In the genomic region with DNA sequence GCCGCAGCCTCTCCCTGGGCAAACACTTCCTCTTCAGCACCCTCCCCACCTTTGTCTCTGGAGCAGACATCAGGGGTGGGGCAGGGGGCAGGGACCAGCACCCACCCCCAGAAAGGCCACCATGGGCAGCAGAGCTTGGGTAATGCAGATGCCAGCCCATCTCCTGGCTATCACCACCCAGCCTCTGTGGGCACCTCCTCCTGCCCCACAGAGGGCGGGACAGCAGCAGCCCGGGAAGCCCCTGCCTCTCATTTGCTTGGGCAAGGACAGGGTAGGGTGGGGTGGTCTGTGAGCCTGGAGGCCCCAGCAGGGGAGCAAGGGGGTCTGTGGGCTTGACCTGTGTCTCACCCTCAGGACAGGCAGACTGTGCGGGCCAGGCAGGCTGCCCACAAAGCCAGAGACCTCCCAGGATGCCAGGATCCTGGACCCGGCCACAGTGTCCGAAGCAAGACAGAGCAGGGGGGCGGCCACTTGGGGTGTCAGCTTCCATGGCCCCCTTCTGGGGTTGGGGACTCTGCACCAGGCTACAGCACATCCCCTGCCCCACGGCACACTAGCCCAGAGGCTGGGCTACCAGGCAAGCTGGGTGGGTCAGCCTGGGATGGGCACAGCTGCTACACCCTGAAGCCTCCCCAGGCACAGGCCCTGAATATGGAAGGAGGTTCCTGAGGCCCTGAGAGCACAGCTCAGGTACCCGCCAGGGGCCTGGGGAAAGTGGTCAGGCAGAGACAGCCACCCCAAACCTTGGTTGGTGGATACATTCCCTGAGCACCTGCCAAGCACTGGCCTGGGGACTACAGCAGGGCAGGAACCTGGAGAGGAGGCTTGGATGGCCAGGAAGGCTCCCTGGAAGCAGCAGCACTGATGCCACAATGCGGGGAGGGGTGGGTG, we compare ENCODE assay signal across 13 cellular contexts. TPM values are rescaled to one million over a fixed set of nuclear protein-coding genes. Genes with fewer than 3 reads are reported as not detected.
DNase-seq lines count a peak whose midpoint lies in the region; ATAC-seq, FAIRE-seq and TF ChIP-seq lines count a peak whose summit lies in the region.
"Had no signal": no experiment of that assay in that cellular context is flagged by ENCODE, and none has a peak within 500 bp of the region (broad histone marks: within the 10 kb centered on the region; RNA-seq: fewer than 3 reads in every experiment).

No MANE protein-coding gene starts in this region.

- TF ChIP-seq EP300 in K562 (IDR thresholded peaks at IDR 0.05; ENCODE audit: low read length) = no peak

- POLR2A ChIA-PET in K562 (lab: Yijun Ruan, JAX) = interaction anchor here (0.8 to 2.9 kb wide), 3 partner anchors 10 to 69 kb away, joined by 3 to 11 read pairs (median 3); no protein-coding TSS in a partner anchor

- FAIRE-seq in K562 (lab: Jason Lieb, UNC) = no peak
- FAIRE-seq: islet of Langerhans had no signal

- no peak for TF ChIP-seq POLR2A in K562 (conservative IDR thresholded peaks at IDR 0.05)

- H3K9ac ChIP-seq in K562 (ENCODE audit: insufficient read depth in 1 of 2, low read depth in 2 of 2, low read length in 2 of 2) = peak overlapping the region in 1 of 2 experiments; percentile 86; a peak in 2 of 4 replicates

- ATAC-seq in K562 (no peak), psoas muscle (no peak), GM19328 (IDR thresholded peaks at IDR 0.05; ENCODE audit: unreplicated experiment) (no peak)
- ATAC-seq: T-cell had no signal

- BruUV-seq in K562 (replicated peaks; lab: Mats Ljungman, UMichigan) = no TSS peak

- intact Hi-C loops in K562 (cut with micrococcal nuclease) (no loop called here), psoas muscle (cut with DNase I) (loop anchor here (5.0 to 10.0 kb wide), 4 partner anchors 35 to 298 kb away; partner anchors contain the start of genes BET1L (in 1 of the 2), PSMD13 (in 1 of the 2), PTDSS2 (in 1 of the 2) and RIC8A (in 1 of the 2))

- peaks cover under 1% of the 10 kb centered on the region; the same call in 1 of the 2 replicates for H3K9me3 ChIP-seq in K562 (replicated peaks; ENCODE audit: control insufficient read depth, insufficient read depth, low read depth, low read length)
- H3K9me3 ChIP-seq in psoas muscle = no peaks in the 10 kb centered on the region

- no peaks in the 10 kb centered on the region for H3K9me1 ChIP-seq in K562 (ENCODE audit: control insufficient read depth, insufficient read depth, low read length)

- in situ Hi-C loops in K562 (cut with MboI) = loop anchor here (5.0 kb wide), 1 partner anchor 50 kb away; the partner anchor contains the start of gene PTDSS2

- H3K4me3 ChIP-seq in HL-60 (replicated peaks; ENCODE audit: insufficient read depth, low read length) (peak overlapping the region; percentile 34), K562 (no peak overlapping the region), psoas muscle (peak overlapping the region; percentile 92)

- 97% methylated on average over 8 of the region's 10 CpGs for WGBS in K562 (ENCODE audit: insufficient coverage, low coverage, missing lambda C conversion rate)
- 69 to 75% (median 74%) methylated on average over 9 to 10 of the region's 10 CpGs for WGBS in psoas muscle, 3 donors

- H3K4me1 ChIP-seq in K562 (replicated peaks in 1 of 2; ENCODE audit: control insufficient read depth in 2 of 2, insufficient read depth in 2 of 2, low read length in 2 of 2) (peaks cover 11 to 74% of the 10 kb centered on the region in 2 experiments), psoas muscle (peaks cover 30% of the 10 kb centered on the region)

- TF ChIP-seq CTCF in HL-60 (IDR thresholded peaks at IDR 0.05; ENCODE audit: insufficient read depth, low read length) = no peak
- TF ChIP-seq CTCF in K562 (IDR thresholded peaks at IDR 0.05 in 2 of 3, conservative IDR thresholded peaks at IDR 0.05 in 1 of 3; ENCODE audit: insufficient read depth in 2 of 3, low read depth in 1 of 3, low read length in 3 of 3) = no peak
- no peak for TF ChIP-seq CTCF in psoas muscle (IDR thresholded peaks at IDR 0.05)

- H4K20me1 ChIP-seq in K562 (replicated peaks; ENCODE audit: control insufficient read depth, insufficient read depth, low read length) = no peaks in the 10 kb centered on the region

- no peak for TF ChIP-seq RAD21 in K562 (CRISPR knock-in tag; conservative IDR thresholded peaks at IDR 0.05 in 1 of 2, IDR thresholded peaks at IDR 0.05 in 1 of 2)

- peaks cover 60% of the 10 kb centered on the region for H3K79me2 ChIP-seq in K562 (ENCODE audit: control insufficient read depth, insufficient read depth, low read length)

- DNase-seq in HL-60 (ENCODE audit: low read depth in 1 of 2, low spot score in 1 of 2) = peak in 1 of 2 experiments; percentile 49
- no peak for DNase-seq in K562 (ENCODE audit: extremely low read depth in 1 of 4, low spot score in 3 of 4)
- peak; percentile 21 to 56 for DNase-seq in psoas muscle
- DNase-seq in effector CD8-positive, alpha-beta T cell (lab: John Stamatoyannopoulos, UW) = no peak
- DNase-seq in NCI-H510A (lab: John Stamatoyannopoulos, UW) = no peak
- DNase-seq: activated effector memory CD4-positive, alpha-beta T cell treated with Interleukin-2 at 50 U/mL for 16 hours; EL; NCI-H2227 treated with DMSO at 0.1 percent for 48 hours; retina had no signal

- no peak overlapping the region for H3K4me2 ChIP-seq in K562 (ENCODE audit: insufficient read depth, low read length)

- H3K27ac ChIP-seq in HL-60 (replicated peaks) (peak overlapping the region; percentile 100), K562 (ENCODE audit: extremely low read depth, low read depth, low read length) (peak overlapping the region; percentile 98; the same call in 2 of the 3 replicates), psoas muscle (peak overlapping the region; percentile 60)

- no peak overlapping the region for H2AFZ ChIP-seq in K562 (ENCODE audit: low read depth, low read length)

- CTCF ChIA-PET in K562 (lab: Yijun Ruan, JAX; ENCODE audit: low intra/inter-chr PET ratio) = no interaction called here

- H3K36me3 ChIP-seq in K562 (ENCODE audit: control insufficient read depth, insufficient read depth, low read length) (peaks cover 54% of the 10 kb centered on the region), psoas muscle (ENCODE audit: insufficient read depth in 1 of 2, low read depth in 1 of 2) (peaks cover 6 to 48% of the 10 kb centered on the region in 2 donors)

- H3K27me3 ChIP-seq in HL-60 (ENCODE audit: insufficient read depth, poor library complexity, severe bottlenecking) = no peaks in the 10 kb centered on the region
- H3K27me3 ChIP-seq in K562 (ENCODE audit: control insufficient read depth in 2 of 2, insufficient read depth in 2 of 2, low read length in 2 of 2) = no peaks in the 10 kb centered on the region
- H3K27me3 ChIP-seq in psoas muscle (ENCODE audit: insufficient read depth in 3 of 3, low read length in 2 of 3) = no peaks in the 10 kb centered on the region

RNA-seq across cellular contexts. Expression of gene RNH1, which starts 4.5 kb away (rescaled TPM):
- 70.8 and 222 TPM in 2 replicates for total RNA-seq in K562 (2011; cell fraction: chromatin; rRNA removed; ENCODE audit: low replicate concordance)
- total RNA-seq in K562 (2011; cell fraction: nucleolus; rRNA removed) = 197 and 200 TPM in 2 replicates
- total RNA-seq in K562 (2011; cell fraction: nucleoplasm; rRNA removed) = 94.3 and 102 TPM in 2 replicates
- total RNA-seq in K562 (2014; rRNA removed) (159 and 178 TPM in 2 replicates), K562 (2014; rRNA removed; fragmentation: Illumina TruSeq; extraction: Trizol) (12.9 and 20.3 TPM in 2 replicates), K562 (2015; rRNA removed; fragmentation: Illumina TruSeq; extraction: Trizol) (97.2 and 102 TPM in 2 replicates), K562 (2021) (160 and 164 TPM in 2 replicates), psoas muscle (100 to 1,000 TPM; 103 to 145 (median 113) TPM)
- polyA plus RNA-seq in K562 (2011; rRNA removed) (38.5 and 71.1 TPM in 2 replicates), K562 (2014; fragmentation: Illumina TruSeq; extraction: Trizol) (44.3 and 107 TPM in 2 replicates), K562 (2014; fragmentation: Nextera tagmentation; extraction: Ambion mirVana) (10 to 100 TPM in 1 of 2 experiments, 1 to 10 TPM in 1; 2.5 to 11.8 TPM), K562 (2014; rRNA removed) (104 and 114 TPM in 2 replicates), psoas muscle (100 to 1,000 TPM; 105 to 181 (median 105) TPM)
- polyA plus RNA-seq in K562 (2011; cell fraction: cytosol; rRNA removed) = 53.4 and 159 TPM in 2 replicates
- 178 and 263 TPM in 2 replicates for polyA plus RNA-seq in K562 (2011; cell fraction: nucleus; rRNA removed)
- 144 and 249 TPM in 2 replicates for polyA plus RNA-seq in K562 (2012)
- polyA minus RNA-seq in K562 (2011; rRNA and poly(A)+ RNA removed) = 18.1 and 34.7 TPM in 2 replicates
- 72.0 and 82.7 TPM in 2 replicates for polyA minus RNA-seq in K562 (2011; cell fraction: cytosol; rRNA and poly(A)+ RNA removed)
- polyA minus RNA-seq in K562 (2011; cell fraction: nucleus; rRNA and poly(A)+ RNA removed) = 72.2 and 76.6 TPM in 2 replicates

RNA-seq across cellular contexts. Expression of gene HRAS, which starts 32.8 kb away (rescaled TPM):
- 31.9 and 88.4 TPM in 2 replicates for total RNA-seq in K562 (2011; cell fraction: chromatin; rRNA removed; ENCODE audit: low replicate concordance)
- total RNA-seq in K562 (2011; cell fraction: nucleolus; rRNA removed) = 70.2 and 80.9 TPM in 2 replicates
- total RNA-seq in K562 (2011; cell fraction: nucleoplasm; rRNA removed) = 37.3 and 47.9 TPM in 2 replicates
- total RNA-seq in K562 (2014; rRNA removed) (73.5 and 75.9 TPM in 2 replicates), K562 (2014; rRNA removed; fragmentation: Illumina TruSeq; extraction: Trizol) (11.3 and 16.8 TPM in 2 replicates), K562 (2015; rRNA removed; fragmentation: Illumina TruSeq; extraction: Trizol) (41.3 and 43.3 TPM in 2 replicates), K562 (2021) (64.9 and 68.5 TPM in 2 replicates), psoas muscle (10 to 100 TPM; 43.6 to 74.7 (median 53.9) TPM)
- polyA plus RNA-seq in K562 (2011; rRNA removed) (29.6 and 34.9 TPM in 2 replicates), K562 (2014; fragmentation: Illumina TruSeq; extraction: Trizol) (28.0 and 46.2 TPM in 2 replicates), K562 (2014; fragmentation: Nextera tagmentation; extraction: Ambion mirVana) (1 to 10 TPM; 2.8 to 5.8 TPM), K562 (2014; rRNA removed) (52.0 and 61.3 TPM in 2 replicates), psoas muscle (10 to 100 TPM; 53.9 to 76.2 (median 66.3) TPM)
- 39.3 and 69.6 TPM in 2 replicates for polyA plus RNA-seq in K562 (2011; cell fraction: cytosol; rRNA removed)
- polyA plus RNA-seq in K562 (2011; cell fraction: nucleus; rRNA removed) = 98.3 and 113 TPM in 2 replicates
- 47.4 and 91.9 TPM in 2 replicates for polyA plus RNA-seq in K562 (2012)
- polyA minus RNA-seq in K562 (2011; rRNA and poly(A)+ RNA removed) = 17.3 and 37.2 TPM in 2 replicates
- 18.2 and 20.6 TPM in 2 replicates for polyA minus RNA-seq in K562 (2011; cell fraction: cytosol; rRNA and poly(A)+ RNA removed)
- polyA minus RNA-seq in K562 (2011; cell fraction: nucleus; rRNA and poly(A)+ RNA removed) = 13.1 and 25.3 TPM in 2 replicates

RNA-seq across cellular contexts. Expression of gene LRRC56, which starts 34.8 kb away (rescaled TPM):
- 8.0 and 39.1 TPM in 2 replicates for total RNA-seq in K562 (2011; cell fraction: chromatin; rRNA removed; ENCODE audit: low replicate concordance)
- 24.1 and 24.3 TPM in 2 replicates for total RNA-seq in K562 (2011; cell fraction: nucleolus; rRNA removed)
- 9.9 and 12.5 TPM in 2 replicates for total RNA-seq in K562 (2011; cell fraction: nucleoplasm; rRNA removed)
- 1.5 and 1.6 TPM in 2 replicates for total RNA-seq in K562 (2014; rRNA removed)
- total RNA-seq in K562 (2014; rRNA removed; fragmentation: Illumina TruSeq; extraction: Trizol) = 0.13 and 0.22 TPM in 2 replicates
- 1.0 and 1.3 TPM in 2 replicates for total RNA-seq in K562 (2015; rRNA removed; fragmentation: Illumina TruSeq; extraction: Trizol)
- total RNA-seq in K562 (2021) = 3.4 and 4.5 TPM in 2 replicates
- 1.0 and 1.6 TPM in 2 replicates for polyA plus RNA-seq in K562 (2011; rRNA removed)
- polyA plus RNA-seq in K562 (2011; cell fraction: cytosol; rRNA removed) = 0.84 and 3.6 TPM in 2 replicates
- 11.6 and 26.8 TPM in 2 replicates for polyA plus RNA-seq in K562 (2011; cell fraction: nucleus; rRNA removed)
- 3.3 and 10.8 TPM in 2 replicates for polyA plus RNA-seq in K562 (2012)
- polyA plus RNA-seq in K562 (2014; fragmentation: Illumina TruSeq; extraction: Trizol) = 0.61 and 1.4 TPM in 2 replicates
- under 1 TPM in 1 of 2 experiments, not detected in 1; 0.03 TPM for polyA plus RNA-seq in K562 (2014; fragmentation: Nextera tagmentation; extraction: Ambion mirVana)
- polyA plus RNA-seq in K562 (2014; rRNA removed) = 3.6 and 4.3 TPM in 2 replicates
- 0.45 and 0.77 TPM in 2 replicates for polyA minus RNA-seq in K562 (2011; rRNA and poly(A)+ RNA removed)
- 0.86 and 1.1 TPM in 2 replicates for polyA minus RNA-seq in K562 (2011; cell fraction: cytosol; rRNA and poly(A)+ RNA removed)
- polyA minus RNA-seq in K562 (2011; cell fraction: nucleus; rRNA and poly(A)+ RNA removed) = 3.6 and 4.6 TPM in 2 replicates
- total RNA-seq in psoas muscle = under 1 TPM; 0.30 to 0.84 (median 0.55) TPM
- polyA plus RNA-seq in psoas muscle = under 1 TPM in 2 of 3 donors, not detected in 1; 0.39 to 0.61 TPM
- total RNA-seq: HT1080 had no signal

RNA-seq across cellular contexts. Expression of gene PTDSS2, which starts 52.5 kb away (rescaled TPM):
- 105 and 295 TPM in 2 replicates for total RNA-seq in K562 (2011; cell fraction: chromatin; rRNA removed; ENCODE audit: low replicate concordance)
- 221 and 222 TPM in 2 replicates for total RNA-seq in K562 (2011; cell fraction: nucleolus; rRNA removed)
- 123 and 136 TPM in 2 replicates for total RNA-seq in K562 (2011; cell fraction: nucleoplasm; rRNA removed)
- total RNA-seq in K562 (2014; rRNA removed) (42.4 and 61.4 TPM in 2 replicates), K562 (2014; rRNA removed; fragmentation: Illumina TruSeq; extraction: Trizol) (7.7 and 10.3 TPM in 2 replicates), K562 (2015; rRNA removed; fragmentation: Illumina TruSeq; extraction: Trizol) (17.2 and 19.2 TPM in 2 replicates), K562 (2021) (51.4 and 53.9 TPM in 2 replicates), psoas muscle (10 to 100 TPM; 15.8 to 21.1 (median 20.3) TPM)
- polyA plus RNA-seq in K562 (2011; rRNA removed) (22.4 and 36.2 TPM in 2 replicates), K562 (2014; fragmentation: Illumina TruSeq; extraction: Trizol) (16.9 and 25.2 TPM in 2 replicates), K562 (2014; fragmentation: Nextera tagmentation; extraction: Ambion mirVana) (1 to 10 TPM in 1 of 2 experiments, under 1 TPM in 1; 0.45 to 1.1 TPM), K562 (2014; rRNA removed) (36.8 and 38.3 TPM in 2 replicates), psoas muscle (10 to 100 TPM; 11.8 to 26.0 (median 15.4) TPM)
- 31.4 and 55.2 TPM in 2 replicates for polyA plus RNA-seq in K562 (2011; cell fraction: cytosol; rRNA removed)
- 204 and 221 TPM in 2 replicates for polyA plus RNA-seq in K562 (2011; cell fraction: nucleus; rRNA removed)
- polyA plus RNA-seq in K562 (2012) = 33.8 and 52.0 TPM in 2 replicates
- polyA minus RNA-seq in K562 (2011; rRNA and poly(A)+ RNA removed) = 21.0 and 25.3 TPM in 2 replicates
- polyA minus RNA-seq in K562 (2011; cell fraction: cytosol; rRNA and poly(A)+ RNA removed) = 26.6 and 30.7 TPM in 2 replicates
- polyA minus RNA-seq in K562 (2011; cell fraction: nucleus; rRNA and poly(A)+ RNA removed) = 37.0 and 51.1 TPM in 2 replicates

RNA-seq across cellular contexts. Expression of gene LMNTD2, which starts 58.0 kb away (rescaled TPM):
- total RNA-seq in K562 (2011; cell fraction: chromatin; rRNA removed; ENCODE audit: low replicate concordance) = 3.8 and 17.0 TPM in 2 replicates
- 10.9 and 14.7 TPM in 2 replicates for total RNA-seq in K562 (2011; cell fraction: nucleolus; rRNA removed)
- total RNA-seq in K562 (2011; cell fraction: nucleoplasm; rRNA removed) = 6.7 and 8.2 TPM in 2 replicates
- 2.0 and 2.9 TPM in 2 replicates for total RNA-seq in K562 (2014; rRNA removed)
- total RNA-seq in K562 (2014; rRNA removed; fragmentation: Illumina TruSeq; extraction: Trizol) = 0.19 TPM in 1 of 2 replicates, not detected in the other
- 0.98 and 1.1 TPM in 2 replicates for total RNA-seq in K562 (2015; rRNA removed; fragmentation: Illumina TruSeq; extraction: Trizol)
- total RNA-seq in K562 (2021) = 3.5 and 3.9 TPM in 2 replicates
- 1.1 and 2.8 TPM in 2 replicates for polyA plus RNA-seq in K562 (2011; rRNA removed)
- polyA plus RNA-seq in K562 (2011; cell fraction: cytosol; rRNA removed) = 1.3 and 3.2 TPM in 2 replicates
- polyA plus RNA-seq in K562 (2011; cell fraction: nucleus; rRNA removed) = 28.7 and 36.1 TPM in 2 replicates
- polyA plus RNA-seq in K562 (2012) = 3.2 and 9.3 TPM in 2 replicates
- polyA plus RNA-seq in K562 (2014; fragmentation: Illumina TruSeq; extraction: Trizol) = 0.48 and 0.98 TPM in 2 replicates
- not detected for polyA plus RNA-seq in K562 (2014; fragmentation: Nextera tagmentation; extraction: Ambion mirVana)
- 1.8 and 4.2 TPM in 2 replicates for polyA plus RNA-seq in K562 (2014; rRNA removed)
- polyA minus RNA-seq in K562 (2011; rRNA and poly(A)+ RNA removed) = 0.14 and 0.30 TPM in 2 replicates
- polyA minus RNA-seq in K562 (2011; cell fraction: cytosol; rRNA and poly(A)+ RNA removed) = 1.2 and 1.4 TPM in 2 replicates
- polyA minus RNA-seq in K562 (2011; cell fraction: nucleus; rRNA and poly(A)+ RNA removed) = 4.0 and 6.1 TPM in 2 replicates
- total RNA-seq in psoas muscle = under 1 TPM in 2 of 4 donors, not detected in 2; 0.25 to 0.27 TPM
- polyA plus RNA-seq in psoas muscle = under 1 TPM; 0.04 to 0.12 (median 0.09) TPM

Comparison
In these comparisons a context has a peak if more than half of its experiments do, and no peak if none do; other contexts are left out.
1. DNase-seq: peak in psoas muscle (2 of 2); none in K562 (0 of 4), effector CD8-positive, alpha-beta T cell (single experiment) and NCI-H510A (single experiment).
2. Peak in every context shown above with its lines, with median percentiles within 50 percentile points of each other: H3K27ac ChIP-seq.